Comparison of ENCODE assay signal across 19 cellular contexts in genomic region chr15:74138642-74139041, GRCh38. TPM values are rescaled to one million over a fixed set of nuclear protein-coding genes. Genes with fewer than 3 reads are reported as not detected.
DNase-seq lines count a peak whose midpoint lies in the region; ATAC-seq and TF ChIP-seq lines count a peak whose summit lies in the region.
"Had no signal": no experiment of that assay in that cellular context is flagged by ENCODE, and none has a peak within 500 bp of the region (broad histone marks: within the 10 kb centered on the region; RNA-seq: fewer than 3 reads in every experiment).

No MANE protein-coding gene starts in this region.

- peaks cover 0 to 6% (median 0%) of the 10 kb centered on the region in 3 donors for H3K9me3 ChIP-seq in tibial artery
- H3K9me3 ChIP-seq: Caco-2 had no signal

- peak overlapping the region; percentile 66 to 97 (median 95) for H3K27ac Mint-ChIP-seq in nephron
- H3K27ac Mint-ChIP-seq: CD8-positive, alpha-beta T cell had no signal

- TF ChIP-seq CTCF in nephron (IDR thresholded peaks at IDR 0.05; ENCODE audit: unreplicated experiment in 3 of 3) (no peak), tibial artery (IDR thresholded peaks at IDR 0.05) (no peak)

- intact Hi-C loops in tibial artery (cut with DNase I; ENCODE audit: low total_unique reads), result no loop called here
- intact Hi-C loops in left cardiac atrium (cut with DNase I), result loop anchor here in 1 of 2 donors (10.0 kb wide), 1 partner anchor 106 kb away; no protein-coding TSS in a partner anchor

- H3K9me3 Mint-ChIP-seq in nephron, result no peaks in the 10 kb centered on the region
- H3K9me3 Mint-ChIP-seq: CD8-positive, alpha-beta T cell had no signal

- no peak overlapping the region for H3K4me3 Mint-ChIP-seq in nephron
- H3K4me3 Mint-ChIP-seq: CD8-positive, alpha-beta T cell had no signal

- no peak overlapping the region for H3K4me3 ChIP-seq in tibial artery

- DNase-seq in ELF-1 (ENCODE audit: low read depth, low spot score) (peak; percentile 26), retina (peak; percentile 30), tibial artery (no peak), left cardiac atrium (no peak)
- DNase-seq: C1 segment of cervical spinal cord; Caco-2; CD8-positive, alpha-beta T cell; DMS 273 treated with DMSO at 0.1 percent for 48 hours; DMS79; EL; GF-D8; GOT3; H7; HCEC 1CT had no signal

- H3K4me1 ChIP-seq in tibial artery, result peaks cover 0 to 34% (median 20%) of the 10 kb centered on the region in 4 donors
- H3K4me1 ChIP-seq: Caco-2 had no signal

- H3K27ac ChIP-seq in tibial artery, result no peak overlapping the region

- peaks cover 34% of the 10 kb centered on the region for H3K27me3 Mint-ChIP-seq in nephron (ENCODE audit: low read depth)

- peaks cover 50% of the 10 kb centered on the region for H3K4me1 Mint-ChIP-seq in nephron

- H3K27me3 ChIP-seq in tibial artery, result peaks cover 0 to 52% of the 10 kb centered on the region in 2 donors

- H3K36me3 ChIP-seq in tibial artery, result no peaks in the 10 kb centered on the region

- ATAC-seq in left cardiac atrium, result no peak
- no peak for ATAC-seq in HG03280 (IDR thresholded peaks at IDR 0.05; ENCODE audit: unreplicated experiment)
- ATAC-seq: CD8-positive, alpha-beta T cell had no signal

- peaks cover 3% of the 10 kb centered on the region for H3K36me3 Mint-ChIP-seq in nephron (ENCODE audit: low read depth)
- H3K36me3 Mint-ChIP-seq: CD8-positive, alpha-beta T cell had no signal

RNA-seq across cellular contexts. Expression of gene ISLR2, which starts 8.3 kb away (rescaled TPM):
- 1 to 10 TPM; 1.9 to 3.9 TPM for total RNA-seq in left cardiac atrium
- total RNA-seq: A172; Caco-2; CD8-positive, alpha-beta T cell; G401 had no signal

RNA-seq across cellular contexts. Expression of gene ISLR, which starts 34.9 kb away (rescaled TPM):
- total RNA-seq in left cardiac atrium, result 10 to 100 TPM; 22.8 to 28.2 TPM
- total RNA-seq: Caco-2; CD8-positive, alpha-beta T cell had no signal

RNA-seq across cellular contexts. Expression of gene GOLGA6A, which starts 56.3 kb away (rescaled TPM):
- not detected for total RNA-seq in left cardiac atrium
- total RNA-seq: A172; A673; Caco-2; CD8-positive, alpha-beta T cell; G401 had no signal

Comparison
In these comparisons a context has a peak if more than half of its experiments do, and no peak if none do; other contexts are left out.
1. DNase-seq: peak in ELF-1 (single experiment) and retina (single experiment); none in tibial artery (0 of 2) and left cardiac atrium (single experiment).